ENCODE assay signal across 18 cellular contexts in the genomic region with DNA sequence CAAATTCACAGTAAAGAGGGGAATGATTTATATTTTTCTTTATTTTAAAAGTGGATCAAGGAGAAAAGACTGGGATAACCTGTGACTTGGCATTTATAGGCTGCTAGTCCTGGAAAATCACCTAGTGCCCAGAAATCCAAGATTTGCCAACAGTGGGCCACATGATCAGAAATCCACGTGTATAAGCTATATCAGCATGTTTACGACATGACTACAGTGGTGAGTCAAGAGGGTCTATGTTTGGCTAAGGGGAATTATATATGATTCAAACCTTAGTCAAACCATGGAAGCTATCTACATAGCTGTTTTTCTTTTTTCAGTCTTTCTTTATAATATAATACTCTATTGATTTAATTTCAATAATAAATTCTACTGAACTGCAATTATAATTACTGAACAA. TPM values are rescaled to one million over a fixed set of nuclear protein-coding genes. Genes with fewer than 3 reads are reported as not detected.
A peak's percentile ranks its signal among the peaks of the same experiment; 100 is the strongest.
DNase-seq lines count a peak whose midpoint lies in the region; TF ChIP-seq lines count a peak whose summit lies in the region.
"Had no signal": no experiment of that assay in that cellular context is flagged by ENCODE, and none has a peak within 500 bp of the region (broad histone marks: within the 10 kb centered on the region; RNA-seq: fewer than 3 reads in every experiment).

No MANE protein-coding gene starts in this region.

- no peak overlapping the region for H3K4me2 ChIP-seq in MM.1S (ENCODE audit: low read depth, low read length)

- H4K20me1 ChIP-seq in MM.1S (ENCODE audit: insufficient read depth, low read length) = no peaks in the 10 kb centered on the region

- H3K27me3 ChIP-seq in MG63 (no peaks in the 10 kb centered on the region), MM.1S (replicated peaks; ENCODE audit: insufficient read depth, low read length) (no peaks in the 10 kb centered on the region)
- H3K27me3 ChIP-seq: colonic mucosa, sigmoid colon had no signal

- no peak overlapping the region for H2AFZ ChIP-seq in MM.1S (ENCODE audit: low read length)

- peaks cover 33% of the 10 kb centered on the region for H3K4me1 Mint-ChIP-seq in chondrocyte (ENCODE audit: low read depth)
- H3K4me1 Mint-ChIP-seq: neural crest cell had no signal

- H3K79me2 ChIP-seq in MM.1S (ENCODE audit: low read length) = no peaks in the 10 kb centered on the region

- TF ChIP-seq CTCF in AG10803 (conservative IDR thresholded peaks at IDR 0.05; ENCODE audit: low read length) (no peak), chondrocyte (IDR thresholded peaks at IDR 0.05) (no peak), MM.1S (IDR thresholded peaks at IDR 0.05; ENCODE audit: low read length) (no peak)

- H3K4me3 Mint-ChIP-seq in chondrocyte (ENCODE audit: unreplicated experiment) = no peak overlapping the region
- H3K4me3 Mint-ChIP-seq: activated naive CD8-positive, alpha-beta T cell treated with anti-CD3 and anti-CD28 coated beads, Interleukin-2, amount 10 ng/mL, durations not matched to agents 7 days and 5 days; neural crest cell; T-helper 1 cell treated with Interleukin-12 subunit alpha and Interleukin-12 subunit beta and Interleukin-4 antibody, amounts not matched to agents 30 μg/mL and 1 μg/mL, for 36 hours had no signal

- H3K9me3 ChIP-seq in MG63 (peaks cover 2% of the 10 kb centered on the region; the same call in 1 of the 2 replicates), MM.1S (replicated peaks; ENCODE audit: insufficient read depth, low read length) (no peaks in the 10 kb centered on the region)
- H3K9me3 ChIP-seq: colonic mucosa, sigmoid colon had no signal

- H3K27ac Mint-ChIP-seq in chondrocyte (ENCODE audit: unreplicated experiment) = peak overlapping the region; percentile 80
- H3K27ac Mint-ChIP-seq: activated naive CD8-positive, alpha-beta T cell treated with anti-CD3 and anti-CD28 coated beads, Interleukin-2, amount 10 ng/mL, durations not matched to agents 7 days and 5 days; T-helper 1 cell treated with Interleukin-12 subunit alpha and Interleukin-12 subunit beta and Interleukin-4 antibody, amounts not matched to agents 30 μg/mL and 1 μg/mL, for 36 hours had no signal

- H3F3A ChIP-seq in MM.1S (ENCODE audit: insufficient read depth, low read length) = no peaks in the 10 kb centered on the region

- no peak overlapping the region for H3K27ac ChIP-seq in MM.1S (ENCODE audit: low read length)
- H3K27ac ChIP-seq: colonic mucosa had no signal

- no peaks in the 10 kb centered on the region for H3K27me3 Mint-ChIP-seq in chondrocyte (ENCODE audit: low read depth)
- H3K27me3 Mint-ChIP-seq: activated naive CD8-positive, alpha-beta T cell treated with anti-CD3 and anti-CD28 coated beads, Interleukin-2, amount 10 ng/mL, durations not matched to agents 7 days and 5 days had no signal

- no peak overlapping the region for H3K4me3 ChIP-seq in AG10803 (ENCODE audit: low read length)
- H3K4me3 ChIP-seq in MG63 = no peak overlapping the region
- no peak overlapping the region for H3K4me3 ChIP-seq in MM.1S (ENCODE audit: low read length)
- H3K4me3 ChIP-seq: colonic mucosa, lung, sigmoid colon had no signal

- no peak overlapping the region for H3K9ac ChIP-seq in MM.1S (ENCODE audit: low read length)

- DNase-seq in AG10803 (ENCODE audit: low read depth) = peak; percentile 25
- DNase-seq in MG63 = peak; percentile 96
- DNase-seq in chondrocyte (ENCODE audit: low spot score) = no peak
- peak; percentile 48 for DNase-seq in non-pigmented ciliary epithelial cell (ENCODE audit: low read depth)
- DNase-seq in COLO668 (lab: John Stamatoyannopoulos, UW; ENCODE audit: unreplicated experiment) = no peak
- no peak for DNase-seq in MM.1S
- DNase-seq in DMS114 treated with DMSO at 0.1 percent for 48 hours (lab: John Stamatoyannopoulos, UW; ENCODE audit: unreplicated experiment) = no peak
- DNase-seq in DMS 273 treated with DMSO at 0.1 percent for 48 hours (lab: John Stamatoyannopoulos, UW) = no peak
- DNase-seq: activated naive CD8-positive, alpha-beta T cell treated with anti-CD3 and anti-CD28 coated beads, Interleukin-2, amount 10 ng/mL, durations not matched to agents 7 days and 5 days; C1 segment of cervical spinal cord; colonic mucosa; NCI-H2029; NCI-H524 treated with DMSO at 0.1 percent for 48 hours; sigmoid colon; stimulated activated naive CD4-positive, alpha-beta T cell had no signal

- H3K4me1 ChIP-seq in MM.1S (ENCODE audit: low read length) = no peaks in the 10 kb centered on the region
- H3K4me1 ChIP-seq: colonic mucosa had no signal

- H3K36me3 ChIP-seq in MG63 = peaks cover 3% of the 10 kb centered on the region; the same call in 1 of the 2 replicates
- H3K36me3 ChIP-seq in MM.1S (replicated peaks; ENCODE audit: insufficient read depth, low read length) = no peaks in the 10 kb centered on the region
- H3K36me3 ChIP-seq: colonic mucosa, sigmoid colon had no signal

- peaks cover 2% of the 10 kb centered on the region for H3K36me3 Mint-ChIP-seq in chondrocyte (ENCODE audit: low read depth)

- H3K9me3 Mint-ChIP-seq in chondrocyte (ENCODE audit: low read depth) = peaks cover 3% of the 10 kb centered on the region
- H3K9me3 Mint-ChIP-seq: activated naive CD8-positive, alpha-beta T cell treated with anti-CD3 and anti-CD28 coated beads, Interleukin-2, amount 10 ng/mL, durations not matched to agents 7 days and 5 days; neural crest cell; T-helper 1 cell treated with Interleukin-12 subunit alpha and Interleukin-12 subunit beta and Interleukin-4 antibody, amounts not matched to agents 30 μg/mL and 1 μg/mL, for 36 hours had no signal

- no peaks in the 10 kb centered on the region for H3K9me2 ChIP-seq in MM.1S (replicated peaks; ENCODE audit: insufficient read depth, low read length)

RNA-seq across cellular contexts. Expression of a gene that starts 14.3 kb away (rescaled TPM):
- total RNA-seq in MG63 (2014; rRNA removed; shearing (Covaris generic); ENCODE audit: low replicate concordance) = 3.8 and 6.7 TPM in 2 replicates
- 0.97 to 1.3 TPM (median 0.97 TPM) in 3 replicates for total RNA-seq in chondrocyte

Comparison
In these comparisons a context has a peak if more than half of its experiments do, and no peak if none do; other contexts are left out.
1. DNase-seq: peak in AG10803 (single experiment), MG63 (single experiment) and non-pigmented ciliary epithelial cell (single experiment); none in chondrocyte (single experiment), COLO668 (single experiment), MM.1S (single experiment), DMS114 treated with DMSO at 0.1 percent for 48 hours (single experiment) and DMS 273 treated with DMSO at 0.1 percent for 48 hours (single experiment).